Comparison of ENCODE assay signal across 1 cellular context in the genomic region with DNA sequence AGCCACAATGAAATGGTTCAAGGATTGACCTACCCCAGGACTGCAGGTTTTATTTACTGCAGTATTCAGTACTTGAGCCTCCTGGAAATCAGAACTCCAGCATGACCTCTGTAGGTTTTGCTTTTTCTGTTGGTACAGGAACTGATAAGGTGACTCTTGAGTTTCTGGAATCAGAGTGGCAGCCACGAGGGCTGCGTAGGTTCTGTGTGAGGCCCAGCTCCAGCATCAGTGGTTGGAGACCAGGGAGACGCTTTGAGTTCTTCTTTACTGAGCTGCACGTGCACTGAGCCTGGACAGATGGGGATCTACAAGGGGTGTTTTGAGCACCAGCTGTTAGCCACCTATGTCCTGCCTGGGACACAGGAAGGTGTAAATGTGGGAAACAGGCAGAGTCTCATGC.
TF ChIP-seq lines count a peak whose summit lies in the region.

No MANE protein-coding gene starts in this region.

TF ChIP-seq in H1, 55 proteins besides CTCF, POLR2A, EP300 and RAD21:
- TF ChIP-seq NANOG (IDR thresholded peaks at IDR 0.05; ENCODE audit: insufficient read depth, low read depth, low read length, poor library complexity, severe bottlenecking) (no peak), SRF (IDR thresholded peaks at IDR 0.05; ENCODE audit: low read depth, low read length) (no peak), KDM5A (IDR thresholded peaks at IDR 0.05; ENCODE audit: low read length) (no peak), NRF1 (IDR thresholded peaks at IDR 0.05; ENCODE audit: low read depth, low read length) (no peak)
TF ChIP-seq in H1: peak in this region for 0.
